ENCODE assay signal across 18 cellular contexts in genomic region chr7:30485667-30486066, GRCh38. TPM values are rescaled to one million over a fixed set of nuclear protein-coding genes. Genes with fewer than 3 reads are reported as not detected.
A peak's percentile ranks its signal among the peaks of the same experiment; 100 is the strongest.
DNase-seq lines count a peak whose midpoint lies in the region; ATAC-seq and TF ChIP-seq lines count a peak whose summit lies in the region.
"Had no signal": no experiment of that assay in that cellular context is flagged by ENCODE, and none has a peak within 500 bp of the region (broad histone marks: within the 10 kb centered on the region; RNA-seq: fewer than 3 reads in every experiment).

No MANE protein-coding gene starts in this region.

- TF ChIP-seq CTCF in fibroblast of pulmonary artery (IDR thresholded peaks at IDR 0.05; ENCODE audit: low read length, missing control alignments) (no peak), GM10266 (IDR thresholded peaks at IDR 0.05; ENCODE audit: control insufficient read depth, insufficient read depth, low read depth, missing control alignments) (no peak)

- H3K4me3 ChIP-seq in fibroblast of pulmonary artery (replicated peaks; ENCODE audit: low read depth, low read length) = no peak overlapping the region
- H3K4me3 ChIP-seq: HAP-1 had no signal

- ATAC-seq in HG03432 (IDR thresholded peaks at IDR 0.05; ENCODE audit: unreplicated experiment) = no peak

- DNase-seq in LHCN-M2 (ENCODE audit: low read depth) = peak; percentile 10
- DNase-seq in amniotic epithelial cell (ENCODE audit: low read depth) = peak; percentile 71
- DNase-seq in fibroblast of pulmonary artery (ENCODE audit: low read depth) = peak; percentile 57
- DNase-seq in NCI-H2171 treated with DMSO at 0.1 percent for 48 hours (lab: John Stamatoyannopoulos, UW) = no peak
- DNase-seq in GM10266 (ENCODE audit: extremely low spot score) = no peak
- DNase-seq in activated CD4-positive, CD25-positive, alpha-beta regulatory T cell treated with anti-CD3 and anti-CD28 coated beads, Interleukin-2, amount 50 U/mL, for 72 hours = no peak
- DNase-seq: 8988T; C1 segment of cervical spinal cord; Calu3; CD4-positive, alpha-beta memory T cell; COR-L47; DMS53; DMS79 treated with DMSO at 0.1 percent for 48 hours; GF-D8; GOT3; HFFc6 had no signal

RNA-seq across cellular contexts. Expression of gene NOD1, which starts 7.1 kb away (rescaled TPM):
- total RNA-seq in LHCN-M2 (2014; rRNA removed) = 14.3 and 17.5 TPM in 2 replicates
- 4.4 TPM for polyA plus RNA-seq in LHCN-M2 (2012)

RNA-seq across cellular contexts. Expression of gene GGCT, which starts 19.0 kb away (rescaled TPM):
- total RNA-seq in LHCN-M2 (2014; rRNA removed) = 43.6 and 54.2 TPM in 2 replicates
- polyA plus RNA-seq in LHCN-M2 (2012) = 30.2 TPM

Comparison
In these comparisons a context has a peak if more than half of its experiments do, and no peak if none do; other contexts are left out.
1. DNase-seq: peak in LHCN-M2 (single experiment), amniotic epithelial cell (single experiment) and fibroblast of pulmonary artery (single experiment); none in NCI-H2171 treated with DMSO at 0.1 percent for 48 hours (single experiment), GM10266 (single experiment) and activated CD4-positive, CD25-positive, alpha-beta regulatory T cell treated with anti-CD3 and anti-CD28 coated beads, Interleukin-2, amount 50 U/mL, for 72 hours (single experiment).